Comparison of ENCODE assay signal across 21 cellular contexts in the genomic region with DNA sequence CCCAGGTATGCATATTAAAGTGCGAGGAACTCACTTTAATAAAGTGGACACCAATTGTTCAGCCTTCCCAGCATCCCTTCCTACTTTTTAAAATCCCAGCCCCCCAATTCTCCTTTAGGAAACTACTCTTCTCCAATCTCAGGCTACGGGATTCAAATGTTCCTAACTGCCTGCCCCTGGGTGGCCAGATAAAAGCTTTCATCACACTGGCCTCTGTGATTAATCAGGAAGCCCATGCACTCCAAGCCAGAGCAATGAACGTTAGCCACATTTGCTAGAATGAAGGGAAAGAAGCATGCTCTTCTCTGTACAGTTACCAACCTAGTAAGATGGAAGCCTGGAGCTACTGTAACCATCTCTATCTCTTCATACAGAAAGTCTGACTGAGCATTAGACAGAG.
A peak's percentile ranks its signal among the peaks of the same experiment; 100 is the strongest.
DNase-seq lines count a peak whose midpoint lies in the region; ATAC-seq and TF ChIP-seq lines count a peak whose summit lies in the region.
"Had no signal": no experiment of that assay in that cellular context is flagged by ENCODE, and none has a peak within 500 bp of the region (broad histone marks: within the 10 kb centered on the region; RNA-seq: fewer than 3 reads in every experiment).

No MANE protein-coding gene starts in this region.

- H3K27ac ChIP-seq in left ventricle myocardium inferior (replicated peaks) (no peak overlapping the region), endodermal cell (ENCODE audit: low read depth, low read length) (no peak overlapping the region)
- H3K27ac ChIP-seq: A549; BLaER1 treated with 17β-estradiol and CSF1 and Interleukin-3, amounts not matched to agents 10 nM and 100 nM had no signal

- CTCF ChIA-PET in GM10248 (lab: Yijun Ruan, JAX) = interaction anchor here (2.5 kb wide), 1 partner anchor 8 kb away, joined by 10 read pairs; no protein-coding TSS in a partner anchor

- peak; percentile 50 for ATAC-seq in Right ventricle myocardium superior (ENCODE audit: poor library complexity)
- ATAC-seq: A549 had no signal

- H3K4me3 Mint-ChIP-seq in endodermal cell (no peak overlapping the region), neural crest cell (no peak overlapping the region)
- H3K4me3 Mint-ChIP-seq: CD14-positive monocyte; CD4-positive, alpha-beta T cell; CD8-positive, alpha-beta memory T cell had no signal

- intact Hi-C loops in Right ventricle myocardium superior (cut with DNase I) (no loop called here), left ventricle myocardium inferior (cut with micrococcal nuclease) (loop anchor here (5.0 kb wide), 1 partner anchor 386 kb away; no protein-coding TSS in a partner anchor)

- H3K9me3 ChIP-seq in left ventricle myocardium inferior (replicated peaks) (peaks cover 6% of the 10 kb centered on the region), endodermal cell (ENCODE audit: control insufficient read depth, low read length) (peaks cover 8% of the 10 kb centered on the region)
- H3K9me3 ChIP-seq: A549, BE2C had no signal

- DNase-seq in Right ventricle myocardium superior (no peak), left ventricle myocardium inferior (no peak), endodermal cell (no peak), neural crest cell (ENCODE audit: low read depth, low spot score) (no peak), GM10248 (ENCODE audit: extremely low spot score) (no peak), GOT3 (lab: John Stamatoyannopoulos, UW) (no peak)
- DNase-seq: 8988T; ACHN; AML-193; BE2C; CD4-positive, alpha-beta T cell; CD8-positive, alpha-beta memory T cell; DMS 273 treated with DMSO at 0.1 percent for 48 hours; DMS79; EL; GDM1; H7; HCEC 1CT had no signal

- H3K4me1 ChIP-seq in left ventricle myocardium inferior (no peaks in the 10 kb centered on the region), endodermal cell (ENCODE audit: control insufficient read depth, insufficient read depth, low read length) (no peaks in the 10 kb centered on the region)
- H3K4me1 ChIP-seq: A549; BE2C; BLaER1 treated with 17β-estradiol and CSF1 and Interleukin-3, amounts not matched to agents 10 nM and 100 nM had no signal

- H3K36me3 Mint-ChIP-seq in endodermal cell (ENCODE audit: low read depth) (no peaks in the 10 kb centered on the region), neural crest cell (ENCODE audit: low read depth) (peaks cover 3% of the 10 kb centered on the region)
- H3K36me3 Mint-ChIP-seq: CD14-positive monocyte; CD8-positive, alpha-beta memory T cell had no signal

- H3K27me3 Mint-ChIP-seq in endodermal cell (ENCODE audit: insufficient read depth) (peaks cover 1% of the 10 kb centered on the region), neural crest cell (ENCODE audit: low read depth) (no peaks in the 10 kb centered on the region)
- H3K27me3 Mint-ChIP-seq: CD4-positive, alpha-beta T cell had no signal

- H3K9me3 Mint-ChIP-seq in endodermal cell = peaks cover 10% of the 10 kb centered on the region
- H3K9me3 Mint-ChIP-seq in neural crest cell = peaks cover 2% of the 10 kb centered on the region

- H3K27me3 ChIP-seq in left ventricle myocardium inferior (ENCODE audit: low read depth) (no peaks in the 10 kb centered on the region), endodermal cell (ENCODE audit: control insufficient read depth, insufficient read depth, low read length, poor library complexity, severe bottlenecking) (no peaks in the 10 kb centered on the region)
- H3K27me3 ChIP-seq: BE2C; BLaER1 treated with 17β-estradiol and CSF1 and Interleukin-3, amounts not matched to agents 10 nM and 100 nM had no signal

- no peak for TF ChIP-seq CTCF in left ventricle myocardium inferior (IDR thresholded peaks at IDR 0.05; ENCODE audit: borderline replicate concordance)
- no peak for TF ChIP-seq CTCF in endodermal cell (conservative IDR thresholded peaks at IDR 0.05)
- no peak for TF ChIP-seq CTCF in neural crest cell (conservative IDR thresholded peaks at IDR 0.05)
- TF ChIP-seq CTCF in GM10248 (IDR thresholded peaks at IDR 0.05; ENCODE audit: control extremely low read depth, extremely low read depth, low read depth, missing control alignments) = no peak

- peaks cover 6% of the 10 kb centered on the region for H3K4me1 Mint-ChIP-seq in endodermal cell
- H3K4me1 Mint-ChIP-seq in neural crest cell = peaks cover 34% of the 10 kb centered on the region
- H3K4me1 Mint-ChIP-seq: CD14-positive monocyte; CD8-positive, alpha-beta memory T cell had no signal

- H3K36me3 ChIP-seq in left ventricle myocardium inferior = no peaks in the 10 kb centered on the region
- H3K36me3 ChIP-seq in endodermal cell (ENCODE audit: control insufficient read depth, insufficient read depth, low read length) = no peaks in the 10 kb centered on the region
- H3K36me3 ChIP-seq: BE2C; BLaER1 treated with 17β-estradiol and CSF1 and Interleukin-3, amounts not matched to agents 10 nM and 100 nM had no signal

- H3K27ac Mint-ChIP-seq in endodermal cell = no peak overlapping the region
- H3K27ac Mint-ChIP-seq in neural crest cell (ENCODE audit: unreplicated experiment) = peak overlapping the region; percentile 10
- H3K27ac Mint-ChIP-seq: CD14-positive monocyte; CD4-positive, alpha-beta T cell had no signal

- POLR2A ChIA-PET in GM10248 (lab: Yijun Ruan, JAX) = no interaction called here

- H3K4me3 ChIP-seq in left ventricle myocardium inferior (no peak overlapping the region), endodermal cell (ENCODE audit: low read length) (peak overlapping the region; percentile 8)
- H3K4me3 ChIP-seq: A549; BLaER1 treated with 17β-estradiol and CSF1 and Interleukin-3, amounts not matched to agents 10 nM and 100 nM had no signal

- no peak overlapping the region for H3K9ac ChIP-seq in endodermal cell (ENCODE audit: extremely low read depth, low read length, poor library complexity, severe bottlenecking)
- H3K9ac ChIP-seq: BLaER1 treated with 17β-estradiol and CSF1 and Interleukin-3, amounts not matched to agents 10 nM and 100 nM had no signal

- 84 to 92% methylated on average over 3 of the region's 3 CpGs for WGBS in endodermal cell (ENCODE audit: insufficient coverage in 1 of 2, insufficient read length in 1 of 2), 2 experiments
